ENCODE assay signal across 19 cellular contexts in genomic region chr19:31232871-31233270, GRCh38.
DNase-seq lines count a peak whose midpoint lies in the region; ATAC-seq and TF ChIP-seq lines count a peak whose summit lies in the region.
"Had no signal": no experiment of that assay in that cellular context is flagged by ENCODE, and none has a peak within 500 bp of the region (broad histone marks: within the 10 kb centered on the region; RNA-seq: fewer than 3 reads in every experiment).

No MANE protein-coding gene starts in this region.

- H3K4me3 Mint-ChIP-seq in activated T-cell treated with anti-CD3 and anti-CD28 coated beads, Interleukin-2, amount 50 U/mL, for 4 hours, result no peak overlapping the region
- H3K4me3 Mint-ChIP-seq in activated CD4-positive, alpha-beta memory T cell treated with anti-CD3 and anti-CD28 coated beads, Interleukin-2, amount 10 ng/mL, durations not matched to agents 7 days and 5 days, result no peak overlapping the region
- H3K4me3 Mint-ChIP-seq: CD4-positive, alpha-beta T cell; endodermal cell; stimulated activated naive CD8-positive, alpha-beta T cell treated with anti-CD3 and anti-CD28 coated beads, Interleukin-15, amount 100 ng/mL, for 72 hours had no signal

- CTCF ChIA-PET in activated CD4-positive, alpha-beta memory T cell treated with anti-CD3 and anti-CD28 coated beads, Interleukin-2, amount 10 ng/mL, durations not matched to agents 7 days and 5 days (lab: Charles Lee), result no interaction called here

- POLR2A ChIA-PET in activated CD4-positive, alpha-beta memory T cell treated with anti-CD3 and anti-CD28 coated beads, Interleukin-2, amount 10 ng/mL, durations not matched to agents 7 days and 5 days (lab: Charles Lee), result no interaction called here

- no peaks in the 10 kb centered on the region for H3K4me1 ChIP-seq in vagina

- H3K4me1 Mint-ChIP-seq in activated T-cell treated with anti-CD3 and anti-CD28 coated beads, Interleukin-2, amount 50 U/mL, for 4 hours (ENCODE audit: low read depth), result no peaks in the 10 kb centered on the region
- no peaks in the 10 kb centered on the region for H3K4me1 Mint-ChIP-seq in activated CD4-positive, alpha-beta memory T cell treated with anti-CD3 and anti-CD28 coated beads, Interleukin-2, amount 10 ng/mL, durations not matched to agents 7 days and 5 days
- H3K4me1 Mint-ChIP-seq: endodermal cell; stimulated activated naive CD8-positive, alpha-beta T cell treated with anti-CD3 and anti-CD28 coated beads, Interleukin-15, amount 100 ng/mL, for 72 hours had no signal

- no peak overlapping the region for H3K4me3 ChIP-seq in cardiac fibroblast (replicated peaks in 1 of 2; ENCODE audit: low read depth in 2 of 2, low read length in 2 of 2)
- no peak overlapping the region for H3K4me3 ChIP-seq in vagina
- H3K4me3 ChIP-seq: cardiac muscle cell, PC-9 had no signal

- intact Hi-C loops in vagina (cut with DNase I), result no loop called here

- TF ChIP-seq CTCF in cardiac fibroblast (IDR thresholded peaks at IDR 0.05; ENCODE audit: low read depth, low read length) (no peak), vagina (IDR thresholded peaks at IDR 0.05) (no peak)

- H3K9me3 Mint-ChIP-seq in activated T-cell treated with anti-CD3 and anti-CD28 coated beads, Interleukin-2, amount 50 U/mL, for 4 hours, result no peaks in the 10 kb centered on the region
- no peaks in the 10 kb centered on the region for H3K9me3 Mint-ChIP-seq in activated CD4-positive, alpha-beta memory T cell treated with anti-CD3 and anti-CD28 coated beads, Interleukin-2, amount 10 ng/mL, durations not matched to agents 7 days and 5 days
- H3K9me3 Mint-ChIP-seq: CD4-positive, alpha-beta T cell; endodermal cell; stimulated activated naive CD8-positive, alpha-beta T cell treated with anti-CD3 and anti-CD28 coated beads, Interleukin-15, amount 100 ng/mL, for 72 hours had no signal

- H3K9me3 ChIP-seq in vagina, result no peaks in the 10 kb centered on the region

- H3K27ac ChIP-seq in vagina, result no peak overlapping the region
- H3K27ac ChIP-seq: cardiac muscle cell, PC-9 had no signal

- DNase-seq in AG20443 (ENCODE audit: low spot score), result peak; percentile 69
- peak; percentile 24 for DNase-seq in M059J (ENCODE audit: low read depth)
- DNase-seq in cardiac fibroblast (ENCODE audit: low read depth in 2 of 2), result peak; percentile 89 to 96
- peak; percentile 43 for DNase-seq in myocyte (ENCODE audit: low read depth)
- DNase-seq in activated T-cell treated with anti-CD3 and anti-CD28 coated beads, Interleukin-2, amount 50 U/mL, for 4 hours, result no peak
- DNase-seq in vagina (ENCODE audit: extremely low spot score in 2 of 2), result no peak
- no peak for DNase-seq in activated CD4-positive, alpha-beta memory T cell treated with anti-CD3 and anti-CD28 coated beads, Interleukin-2, amount 10 ng/mL, durations not matched to agents 7 days and 5 days
- DNase-seq in GOT3 (lab: John Stamatoyannopoulos, UW), result no peak
- DNase-seq: activated gamma-delta T cell treated with Interleukin-2 at 50 U/mL for 16 hours; CD4-positive, alpha-beta T cell; endodermal cell; head of caudate nucleus; KBM-7; NCI-H1436; NCI-H524; PC-9; stimulated activated naive CD8-positive, alpha-beta T cell treated with anti-CD3 and anti-CD28 coated beads, Interleukin-15, amount 100 ng/mL, for 72 hours had no signal

- no peak for TF ChIP-seq POLR2A in vagina (IDR thresholded peaks at IDR 0.05)

- H3K27me3 Mint-ChIP-seq in activated T-cell treated with anti-CD3 and anti-CD28 coated beads, Interleukin-2, amount 50 U/mL, for 4 hours (ENCODE audit: low read depth), result peaks cover 6% of the 10 kb centered on the region
- H3K27me3 Mint-ChIP-seq in activated CD4-positive, alpha-beta memory T cell treated with anti-CD3 and anti-CD28 coated beads, Interleukin-2, amount 10 ng/mL, durations not matched to agents 7 days and 5 days, result peaks cover 21% of the 10 kb centered on the region

- H3K27me3 ChIP-seq in vagina, result no peaks in the 10 kb centered on the region

- no peaks in the 10 kb centered on the region for H3K36me3 ChIP-seq in vagina
- H3K36me3 ChIP-seq: cardiac muscle cell had no signal

- ATAC-seq in activated T-cell treated with anti-CD3 and anti-CD28 coated beads, Interleukin-2, amount 50 U/mL, for 4 hours, result no peak
- ATAC-seq: HCT116; stimulated activated naive CD8-positive, alpha-beta T cell treated with anti-CD3 and anti-CD28 coated beads, Interleukin-15, amount 100 ng/mL, for 72 hours had no signal

- H3K36me3 Mint-ChIP-seq in activated T-cell treated with anti-CD3 and anti-CD28 coated beads, Interleukin-2, amount 50 U/mL, for 4 hours (ENCODE audit: insufficient read depth), result no peaks in the 10 kb centered on the region
- no peaks in the 10 kb centered on the region for H3K36me3 Mint-ChIP-seq in activated CD4-positive, alpha-beta memory T cell treated with anti-CD3 and anti-CD28 coated beads, Interleukin-2, amount 10 ng/mL, durations not matched to agents 7 days and 5 days (ENCODE audit: low read depth)

- H3K27ac Mint-ChIP-seq in activated CD4-positive, alpha-beta memory T cell treated with anti-CD3 and anti-CD28 coated beads, Interleukin-2, amount 10 ng/mL, durations not matched to agents 7 days and 5 days, result no peak overlapping the region
- H3K27ac Mint-ChIP-seq: CD4-positive, alpha-beta T cell; endodermal cell; stimulated activated naive CD8-positive, alpha-beta T cell treated with anti-CD3 and anti-CD28 coated beads, Interleukin-15, amount 100 ng/mL, for 72 hours had no signal

Comparison
In these comparisons a context has a peak if more than half of its experiments do, and no peak if none do; other contexts are left out.
1. DNase-seq: peak in AG20443 (single experiment), M059J (single experiment), cardiac fibroblast (2 of 2) and myocyte (single experiment); none in activated T-cell treated with anti-CD3 and anti-CD28 coated beads, Interleukin-2, amount 50 U/mL, for 4 hours (single experiment), vagina (0 of 2), activated CD4-positive, alpha-beta memory T cell treated with anti-CD3 and anti-CD28 coated beads, Interleukin-2, amount 10 ng/mL, durations not matched to agents 7 days and 5 days (single experiment) and GOT3 (single experiment).